21 cellular contexts compared by ENCODE assay signal in genomic region chr14:40280652-40281051, GRCh38.
DNase-seq lines count a peak whose midpoint lies in the region; ATAC-seq, FAIRE-seq and TF ChIP-seq lines count a peak whose summit lies in the region.
"Had no signal": no experiment of that assay in that cellular context is flagged by ENCODE, and none has a peak within 500 bp of the region (broad histone marks: within the 10 kb centered on the region; RNA-seq: fewer than 3 reads in every experiment).

No MANE protein-coding gene starts in this region.

- H3K27ac Mint-ChIP-seq in endodermal cell (no peak overlapping the region), neural progenitor cell (no peak overlapping the region)
- H3K27ac Mint-ChIP-seq: CD8-positive, alpha-beta memory T cell; T-helper 1 cell treated with Interleukin-12 subunit alpha and Interleukin-12 subunit beta and Interleukin-4 antibody, amounts not matched to agents 30 μg/mL and 1 μg/mL, for 36 hours had no signal

- H3K4me3 ChIP-seq in LNCaP clone FGC (ENCODE audit: low read depth, low read length) (no peak overlapping the region), PC-3 (ENCODE audit: low read length) (no peak overlapping the region), endodermal cell (ENCODE audit: low read length) (no peak overlapping the region), neural progenitor cell (no peak overlapping the region)
- H3K4me3 ChIP-seq: BLaER1 treated with 17β-estradiol and CSF1 and Interleukin-3, amounts not matched to agents 10 nM and 100 nM; HAP-1 had no signal

- H3K9me3 Mint-ChIP-seq in endodermal cell (peaks cover 48% of the 10 kb centered on the region), neural progenitor cell (no peaks in the 10 kb centered on the region)

- TF ChIP-seq CTCF in D721Med (IDR thresholded peaks at IDR 0.05; ENCODE audit: insufficient read depth, missing control alignments) (peak; percentile 16), LNCaP clone FGC (IDR thresholded peaks at IDR 0.05; ENCODE audit: control insufficient read depth, extremely low read depth, insufficient read depth) (peak; percentile 26; the same call in 1 of the 2 replicates), PC-3 (conservative IDR thresholded peaks at IDR 0.05; ENCODE audit: low read depth, low read length) (peak; percentile 55), endodermal cell (conservative IDR thresholded peaks at IDR 0.05) (peak; percentile 24), neural progenitor cell (IDR thresholded peaks at IDR 0.05) (no peak)

- H3K27me3 Mint-ChIP-seq in endodermal cell (ENCODE audit: insufficient read depth) (no peaks in the 10 kb centered on the region), neural progenitor cell (ENCODE audit: insufficient read depth, low read depth) (no peaks in the 10 kb centered on the region)

- no peak for ATAC-seq in PC-3
- no peak for ATAC-seq in GM21825 (IDR thresholded peaks at IDR 0.05; ENCODE audit: unreplicated experiment)

- H3K4me1 ChIP-seq in PC-3 (ENCODE audit: insufficient read depth, low read length) (no peaks in the 10 kb centered on the region), endodermal cell (ENCODE audit: control insufficient read depth, insufficient read depth, low read length) (peaks cover 10% of the 10 kb centered on the region), neural progenitor cell (no peaks in the 10 kb centered on the region)
- H3K4me1 ChIP-seq: BLaER1 treated with 17β-estradiol and CSF1 and Interleukin-3, amounts not matched to agents 10 nM and 100 nM; HAP-1 had no signal

- H3F3A ChIP-seq in PC-3 (ENCODE audit: low read length, unreplicated experiment) (no peaks in the 10 kb centered on the region), neural progenitor cell (ENCODE audit: low read depth) (no peaks in the 10 kb centered on the region)

- POLR2A ChIA-PET in PC-3 (lab: Charles Lee; ENCODE audit: unreplicated experiment), result no interaction called here

- no peak for FAIRE-seq in D721Med (lab: Jason Lieb, UNC)

- no TSS peak for BruUV-seq in PC-3 (replicated peaks; lab: Mats Ljungman, UMichigan)

- intact Hi-C loops in PC-3 (cut with micrococcal nuclease), result no loop called here

- H3K27me3 ChIP-seq in PC-3 (ENCODE audit: low read length) (no peaks in the 10 kb centered on the region), endodermal cell (ENCODE audit: control insufficient read depth, insufficient read depth, low read length, poor library complexity, severe bottlenecking) (no peaks in the 10 kb centered on the region), neural progenitor cell (no peaks in the 10 kb centered on the region)
- H3K27me3 ChIP-seq: BLaER1 treated with 17β-estradiol and CSF1 and Interleukin-3, amounts not matched to agents 10 nM and 100 nM had no signal

- H3K79me2 ChIP-seq in PC-3 (ENCODE audit: low read length), result no peaks in the 10 kb centered on the region
- H3K79me2 ChIP-seq in neural progenitor cell (ENCODE audit: low read depth), result no peaks in the 10 kb centered on the region

- CTCF ChIA-PET in PC-3 (lab: Charles Lee), result no interaction called here

- H3K9me3 ChIP-seq in PC-3 (ENCODE audit: low read length) (no peaks in the 10 kb centered on the region), endodermal cell (ENCODE audit: control insufficient read depth, low read length) (peaks cover 11% of the 10 kb centered on the region), neural progenitor cell (ENCODE audit: low read depth) (no peaks in the 10 kb centered on the region)
- H3K9me3 ChIP-seq: BLaER1 treated with 17β-estradiol and CSF1 and Interleukin-3, amounts not matched to agents 10 nM and 100 nM; HAP-1 had no signal

- H2AFZ ChIP-seq in PC-3 (ENCODE audit: low read length), result no peak overlapping the region
- no peak overlapping the region for H2AFZ ChIP-seq in neural progenitor cell (replicated peaks)

- H3K36me3 ChIP-seq in PC-3 (ENCODE audit: low read depth, low read length), result no peaks in the 10 kb centered on the region
- no peaks in the 10 kb centered on the region for H3K36me3 ChIP-seq in endodermal cell (ENCODE audit: control insufficient read depth, insufficient read depth, low read length)
- no peaks in the 10 kb centered on the region for H3K36me3 ChIP-seq in neural progenitor cell
- H3K36me3 ChIP-seq: BLaER1 treated with 17β-estradiol and CSF1 and Interleukin-3, amounts not matched to agents 10 nM and 100 nM; HAP-1 had no signal

- H3K4me1 Mint-ChIP-seq in endodermal cell (no peaks in the 10 kb centered on the region), neural progenitor cell (no peaks in the 10 kb centered on the region)
- H3K4me1 Mint-ChIP-seq: CD8-positive, alpha-beta memory T cell had no signal

- WGBS in endodermal cell (ENCODE audit: insufficient coverage in 1 of 2, insufficient read length in 1 of 2), 2 experiments, result 82% methylated on average over 4 of the region's 4 CpGs; no CpG with 5 or more reads in 1 of the 2 experiments

- H3K9ac ChIP-seq in PC-3 (ENCODE audit: low read length), result no peak overlapping the region
- H3K9ac ChIP-seq in endodermal cell (ENCODE audit: extremely low read depth, low read length, poor library complexity, severe bottlenecking), result no peak overlapping the region
- no peak overlapping the region for H3K9ac ChIP-seq in neural progenitor cell
- H3K9ac ChIP-seq: BLaER1 treated with 17β-estradiol and CSF1 and Interleukin-3, amounts not matched to agents 10 nM and 100 nM had no signal

- H3K27ac ChIP-seq in PC-3 (ENCODE audit: low read length) (no peak overlapping the region), endodermal cell (ENCODE audit: low read depth, low read length) (no peak overlapping the region), neural progenitor cell (no peak overlapping the region)
- H3K27ac ChIP-seq: BLaER1 treated with 17β-estradiol and CSF1 and Interleukin-3, amounts not matched to agents 10 nM and 100 nM; HL-60; RWPE1 had no signal

- H3K36me3 Mint-ChIP-seq in endodermal cell (ENCODE audit: low read depth) (peaks cover 28% of the 10 kb centered on the region), neural progenitor cell (no peaks in the 10 kb centered on the region)
- H3K36me3 Mint-ChIP-seq: CD8-positive, alpha-beta memory T cell had no signal

- H3K4me2 ChIP-seq in PC-3 (ENCODE audit: low read length), result no peak overlapping the region
- no peak overlapping the region for H3K4me2 ChIP-seq in neural progenitor cell
- H3K4me2 ChIP-seq: BLaER1 treated with 17β-estradiol and CSF1 and Interleukin-3, amounts not matched to agents 10 nM and 100 nM had no signal

- H4K20me1 ChIP-seq in PC-3 (ENCODE audit: low read length), result no peaks in the 10 kb centered on the region
- H4K20me1 ChIP-seq in neural progenitor cell (ENCODE audit: low read depth), result no peaks in the 10 kb centered on the region
- H4K20me1 ChIP-seq: BLaER1 treated with 17β-estradiol and CSF1 and Interleukin-3, amounts not matched to agents 10 nM and 100 nM had no signal

- DNase-seq in D721Med (ENCODE audit: insufficient read length, low spot score), result no peak
- DNase-seq in LNCaP clone FGC (ENCODE audit: low read depth), result no peak
- DNase-seq in PC-3, result peak; percentile 32
- no peak for DNase-seq in endodermal cell
- no peak for DNase-seq in nucleus accumbens (lab: John Stamatoyannopoulos, UW)
- no peak for DNase-seq in neural progenitor cell (ENCODE audit: low spot score)
- DNase-seq: CD8-positive, alpha-beta memory T cell; DMS79; NCI-H1092; NCI-H146; NCI-H2081; NCI-H446 treated with DMSO at 0.1 percent for 48 hours; NCI-H69; NK-92 treated with Interleukin-12 subunit alpha and Interleukin-12 subunit beta, amount 100 ng/mL, for 24 hours; SIG-M5 had no signal

- no peak overlapping the region for H3K4me3 Mint-ChIP-seq in endodermal cell
- no peak overlapping the region for H3K4me3 Mint-ChIP-seq in neural progenitor cell
- H3K4me3 Mint-ChIP-seq: CD8-positive, alpha-beta memory T cell; T-helper 1 cell treated with Interleukin-12 subunit alpha and Interleukin-12 subunit beta and Interleukin-4 antibody, amounts not matched to agents 30 μg/mL and 1 μg/mL, for 36 hours had no signal

- H3K9me2 ChIP-seq in PC-3 (replicated peaks; ENCODE audit: low read length), result no peaks in the 10 kb centered on the region
